30 cellular contexts compared by ENCODE assay signal in the genomic region with DNA sequence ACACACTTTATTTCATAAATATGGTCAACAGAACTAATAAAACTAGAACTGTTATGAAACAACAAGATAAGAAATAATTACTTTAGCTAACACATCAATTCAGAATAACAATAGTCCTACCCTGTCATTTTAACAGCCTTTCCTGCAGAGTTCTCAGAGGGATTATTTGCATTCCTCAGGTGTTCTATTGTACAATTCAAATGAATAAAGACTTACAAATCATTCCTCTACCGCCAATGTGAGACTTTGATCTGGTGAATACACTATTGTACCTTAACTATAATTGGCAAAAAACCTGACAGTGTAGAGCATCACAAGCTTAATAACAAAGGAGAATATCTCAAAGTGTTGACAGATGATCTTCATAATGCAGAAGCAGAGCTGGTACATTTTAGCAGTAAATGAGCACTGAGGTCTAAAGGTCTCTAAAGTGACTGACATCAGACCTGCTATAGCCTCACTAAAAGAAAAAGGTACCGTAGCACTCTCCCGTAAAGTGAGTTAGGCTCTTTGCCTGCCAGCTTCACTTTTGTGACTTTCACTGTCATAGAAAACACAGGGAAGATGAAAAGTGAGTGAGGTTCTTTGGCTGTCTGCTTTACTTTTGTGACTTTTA.
DNase-seq lines count a peak whose midpoint lies in the region; ATAC-seq, FAIRE-seq and TF ChIP-seq lines count a peak whose summit lies in the region.
"Had no signal": no experiment of that assay in that cellular context is flagged by ENCODE, and none has a peak within 500 bp of the region (broad histone marks: within the 10 kb centered on the region; RNA-seq: fewer than 3 reads in every experiment).

No MANE protein-coding gene starts in this region.

- CTCF ChIA-PET in H1 (lab: Charles Lee; ENCODE audit: partially characterized antibody) (interaction anchor here (1.0 to 1.4 kb wide), 4 partner anchors 20 to 257 kb away, joined by 3 to 5 read pairs (median 4); no protein-coding TSS in a partner anchor), MCF 10A (lab: Yijun Ruan, JAX) (interaction anchor here (0.6 kb wide), 1 partner anchor 161 kb away, joined by 4 read pairs; no protein-coding TSS in a partner anchor)

- no peak overlapping the region for H2BK15ac ChIP-seq in H1 (ENCODE audit: low read length)

- no peak overlapping the region for H3K18ac ChIP-seq in H1 (ENCODE audit: extremely low read depth, low read length)

- H3K56ac ChIP-seq in H1 (replicated peaks; ENCODE audit: insufficient read length, low read depth, low read length) = no peak overlapping the region

- H2AK5ac ChIP-seq in H1 (ENCODE audit: low read depth, low read length) = no peak overlapping the region

- H2BK120ac ChIP-seq in H1 (replicated peaks; ENCODE audit: low read depth, low read length) = no peak overlapping the region

- no peak overlapping the region for H2BK12ac ChIP-seq in H1 (ENCODE audit: low read depth, low read length)

- H3K36me3 ChIP-seq in H1 (ENCODE audit: control insufficient read depth in 2 of 4, insufficient read depth in 4 of 4, low read length in 3 of 4) (no peaks in the 10 kb centered on the region), WERI-Rb-1 (no peaks in the 10 kb centered on the region)
- H3K36me3 ChIP-seq: SJCRH30 had no signal

- no peak overlapping the region for H3K27ac Mint-ChIP-seq in MCF 10A (ENCODE audit: low read depth, unreplicated experiment)
- H3K27ac Mint-ChIP-seq: B cell; CD8-positive, alpha-beta T cell; T-cell had no signal

- TF ChIP-seq CTCF in H1 (IDR thresholded peaks at IDR 0.05; ENCODE audit: control extremely low read depth in 1 of 3, insufficient read depth in 1 of 3, low read depth in 1 of 3, low read length in 3 of 3) (no peak), MCF 10A (IDR thresholded peaks at IDR 0.05; ENCODE audit: unreplicated experiment) (no peak), WERI-Rb-1 (IDR thresholded peaks at IDR 0.05; ENCODE audit: low read depth, low read length) (no peak)

- intact Hi-C loops in MCF 10A (cut with micrococcal nuclease) = no loop called here

- no peaks in the 10 kb centered on the region for H3K9me3 ChIP-seq in H1 (ENCODE audit: insufficient read depth in 2 of 2, low read depth in 1 of 2, low read length in 1 of 2)
- no peaks in the 10 kb centered on the region for H3K9me3 ChIP-seq in WERI-Rb-1 (ENCODE audit: severe bottlenecking)
- H3K9me3 ChIP-seq: SJCRH30 had no signal

- FAIRE-seq in H1 (lab: Jason Lieb, UNC) = peak; percentile 62
- FAIRE-seq: GM12878 had no signal

- DNase-seq in NCI-H1417 (lab: John Stamatoyannopoulos, UW) = peak in 2 of 3 experiments; percentile 9 to 54
- no peak for DNase-seq in NCI-H1417 treated with DMSO at 0.1 percent for 48 hours (lab: John Stamatoyannopoulos, UW)
- DNase-seq in NCI-H146 (lab: John Stamatoyannopoulos, UW) = peak; percentile 80
- no peak for DNase-seq in H1 (ENCODE audit: low read depth in 1 of 2, low spot score in 2 of 2)
- DNase-seq in MCF 10A (ENCODE audit: unreplicated experiment) = no peak
- no peak for DNase-seq in WERI-Rb-1
- DNase-seq: CD8-positive, alpha-beta T cell; DMS 273 treated with DMSO at 0.1 percent for 48 hours; DMS79; EL; GDM1; HCEC 1CT; IMR-90; KG1; NCI-H1048; NCI-H1436; NCI-H1930; NCI-H2107; NCI-H2227 treated with DMSO at 0.1 percent for 48 hours; NCI-H82; NK-92 treated with Interleukin-12 subunit alpha and Interleukin-12 subunit beta, amount 100 ng/mL, for 24 hours; PC-9; SJCRH30; T-cell had no signal

- H3K23ac ChIP-seq in H1 (ENCODE audit: insufficient read length) = no peak overlapping the region

- no peak overlapping the region for H4K8ac ChIP-seq in H1 (ENCODE audit: extremely low read depth, insufficient read depth, low read length)

- TF ChIP-seq RAD21 in H1 (IDR thresholded peaks at IDR 0.05 in 1 of 2, conservative IDR thresholded peaks at IDR 0.05 in 1 of 2; ENCODE audit: low read depth in 2 of 2, low read length in 2 of 2) = no peak

- no peak overlapping the region for H3K4ac ChIP-seq in H1 (replicated peaks; ENCODE audit: insufficient read length, low read depth, low read length)

- no peaks in the 10 kb centered on the region for H4K20me1 ChIP-seq in H1 (replicated peaks in 1 of 2; ENCODE audit: control insufficient read depth in 1 of 2, insufficient read depth in 2 of 2, low read length in 2 of 2)

- H3K9ac ChIP-seq in H1 (replicated peaks in 1 of 4; ENCODE audit: extremely low read depth in 1 of 4, low read depth in 3 of 4, low read length in 3 of 4) = no peak overlapping the region

- no peaks in the 10 kb centered on the region for H3K23me2 ChIP-seq in H1 (ENCODE audit: low read depth, low read length)

- H4K91ac ChIP-seq in H1 (replicated peaks; ENCODE audit: insufficient read length, low read length) = no peak overlapping the region

- no peak overlapping the region for H3K27ac ChIP-seq in H1 (ENCODE audit: low read depth, low read length)
- H3K27ac ChIP-seq in WERI-Rb-1 = no peak overlapping the region
- H3K27ac ChIP-seq: 22Rv1, C4-2B, PC-9, SJCRH30 had no signal

- no peak overlapping the region for H2AFZ ChIP-seq in H1 (ENCODE audit: low read length)
- H2AFZ ChIP-seq: PC-9 had no signal

- H2BK20ac ChIP-seq in H1 (ENCODE audit: low read length) = no peak overlapping the region

- no peaks in the 10 kb centered on the region for H3K4me1 Mint-ChIP-seq in MCF 10A (ENCODE audit: insufficient read depth, unreplicated experiment)
- H3K4me1 Mint-ChIP-seq: B cell, T-cell had no signal

- TF ChIP-seq POLR2A in H1 (IDR thresholded peaks at IDR 0.05; ENCODE audit: control extremely low read depth in 1 of 2, low read depth in 2 of 2, low read length in 2 of 2) = no peak

- H3K27me3 ChIP-seq in H1 (replicated peaks in 1 of 4; ENCODE audit: control insufficient read depth in 3 of 4, extremely low read depth in 1 of 4, insufficient read depth in 3 of 4, low read length in 3 of 4) = no peaks in the 10 kb centered on the region
- no peaks in the 10 kb centered on the region for H3K27me3 ChIP-seq in WERI-Rb-1 (ENCODE audit: insufficient read depth, low read depth, severe bottlenecking)
- H3K27me3 ChIP-seq: SJCRH30 had no signal

- no peaks in the 10 kb centered on the region for H3K9me3 Mint-ChIP-seq in MCF 10A (ENCODE audit: unreplicated experiment)
- H3K9me3 Mint-ChIP-seq: CD8-positive, alpha-beta T cell; T-cell had no signal

- H3K4me1 ChIP-seq in H1 (replicated peaks in 1 of 4; ENCODE audit: control insufficient read depth in 3 of 4, insufficient read depth in 4 of 4, low read length in 3 of 4) = peaks cover 0 to 4% (median 3%) of the 10 kb centered on the region in 4 experiments; a peak in 6 of 7 replicates

- H2BK5ac ChIP-seq in H1 (ENCODE audit: low read depth, low read length) = no peak overlapping the region

- TF ChIP-seq EP300 in H1 (IDR thresholded peaks at IDR 0.05; ENCODE audit: borderline replicate concordance in 1 of 2, low read depth in 2 of 2, low read length in 2 of 2) = no peak

- no peak overlapping the region for H4K5ac ChIP-seq in H1 (ENCODE audit: insufficient read length, low read depth, low read length)

- H3K4me3 ChIP-seq in H1 (ENCODE audit: extremely low read depth in 1 of 4, insufficient read depth in 2 of 4, low read depth in 3 of 4, low read length in 4 of 4) (no peak overlapping the region), WERI-Rb-1 (ENCODE audit: low read depth, low read length) (no peak overlapping the region)
- H3K4me3 ChIP-seq: GM12878, PC-9, SJCRH30 had no signal

- peaks cover 3% of the 10 kb centered on the region for H3K36me3 Mint-ChIP-seq in MCF 10A (ENCODE audit: insufficient read depth, unreplicated experiment)

- no peak overlapping the region; a peak in 1 of 4 replicates for H3K4me2 ChIP-seq in H1 (ENCODE audit: insufficient read depth in 1 of 2, low read depth in 2 of 2, low read length in 2 of 2)
- H3K4me2 ChIP-seq: PC-9 had no signal

- no peaks in the 10 kb centered on the region for H3K27me3 Mint-ChIP-seq in MCF 10A (ENCODE audit: insufficient read depth, unreplicated experiment)
- H3K27me3 Mint-ChIP-seq: B cell, T-cell had no signal

- 43% methylated on average over 3 of the region's 3 CpGs; no CpG with 5 or more reads in 1 of the 2 experiments for WGBS in H1 (ENCODE audit: extremely low coverage in 1 of 2, insufficient coverage in 1 of 2, insufficient read length in 1 of 2, insufficient replicate concordance in 2 of 2, low coverage in 1 of 2, low lambda C conversion rate in 2 of 2, missing lambda C conversion rate in 1 of 2), 2 experiments

- no peak overlapping the region for H3K14ac ChIP-seq in H1 (ENCODE audit: insufficient read length)

- H3K79me2 ChIP-seq in H1 (ENCODE audit: control insufficient read depth in 1 of 2, insufficient read depth in 2 of 2, low read length in 2 of 2) = no peaks in the 10 kb centered on the region

- no peaks in the 10 kb centered on the region for H3K79me1 ChIP-seq in H1 (ENCODE audit: low read depth, low read length)

- no peak for ATAC-seq in GM19035 (IDR thresholded peaks at IDR 0.05; ENCODE audit: unreplicated experiment)
- ATAC-seq: CD8-positive, alpha-beta T cell; GM12878; Right ventricle myocardium inferior; T-cell had no signal

- H3K4me3 Mint-ChIP-seq in MCF 10A (ENCODE audit: unreplicated experiment) = no peak overlapping the region
- H3K4me3 Mint-ChIP-seq: B cell; CD8-positive, alpha-beta T cell; T-cell had no signal

- no TSS peak for BruUV-seq in MCF 10A (replicated peaks; lab: Mats Ljungman, UMichigan)

- POLR2A ChIA-PET in H1 (lab: Charles Lee; ENCODE audit: partially characterized antibody) (no interaction called here), MCF 10A (lab: Yijun Ruan, JAX) (no interaction called here)

TF ChIP-seq in H1, 55 proteins besides CTCF, POLR2A, EP300 and RAD21 (continues in another document):
- TF ChIP-seq GTF2F1 (IDR thresholded peaks at IDR 0.05; ENCODE audit: borderline replicate concordance, low read depth, low read length) = no peak
- no peak for TF ChIP-seq ZNF274 (IDR thresholded peaks at IDR 0.05; ENCODE audit: borderline replicate concordance, extremely low read depth, low read length)
- TF ChIP-seq CBX5 (IDR thresholded peaks at IDR 0.05; ENCODE audit: low read depth, low read length) = no peak
- TF ChIP-seq RBBP5 (IDR thresholded peaks at IDR 0.05; ENCODE audit: borderline replicate concordance, low read depth, low read length) = no peak
- no peak for TF ChIP-seq TEAD4 (IDR thresholded peaks at IDR 0.05; ENCODE audit: low read depth, low read length)
- no peak for TF ChIP-seq SP2 (IDR thresholded peaks at IDR 0.05; ENCODE audit: low read length)
- TF ChIP-seq PHF8 (conservative IDR thresholded peaks at IDR 0.05; ENCODE audit: low read depth, low read length) = no peak
- no peak for TF ChIP-seq HDAC6 (IDR thresholded peaks at IDR 0.05; ENCODE audit: low read depth, low read length)
- TF ChIP-seq CBX8 (IDR thresholded peaks at IDR 0.05; ENCODE audit: borderline replicate concordance, low read depth, low read length) = no peak
- no peak for TF ChIP-seq POU5F1 (IDR thresholded peaks at IDR 0.05; ENCODE audit: low read depth, low read length)

Comparison
In these comparisons a context has a peak if more than half of its experiments do, and no peak if none do; other contexts are left out.
1. DNase-seq: peak in NCI-H1417 (2 of 3) and NCI-H146 (single experiment); none in NCI-H1417 treated with DMSO at 0.1 percent for 48 hours (single experiment), H1 (0 of 2), MCF 10A (single experiment) and WERI-Rb-1 (single experiment).